18 cellular contexts compared by ENCODE assay signal in the genomic region with DNA sequence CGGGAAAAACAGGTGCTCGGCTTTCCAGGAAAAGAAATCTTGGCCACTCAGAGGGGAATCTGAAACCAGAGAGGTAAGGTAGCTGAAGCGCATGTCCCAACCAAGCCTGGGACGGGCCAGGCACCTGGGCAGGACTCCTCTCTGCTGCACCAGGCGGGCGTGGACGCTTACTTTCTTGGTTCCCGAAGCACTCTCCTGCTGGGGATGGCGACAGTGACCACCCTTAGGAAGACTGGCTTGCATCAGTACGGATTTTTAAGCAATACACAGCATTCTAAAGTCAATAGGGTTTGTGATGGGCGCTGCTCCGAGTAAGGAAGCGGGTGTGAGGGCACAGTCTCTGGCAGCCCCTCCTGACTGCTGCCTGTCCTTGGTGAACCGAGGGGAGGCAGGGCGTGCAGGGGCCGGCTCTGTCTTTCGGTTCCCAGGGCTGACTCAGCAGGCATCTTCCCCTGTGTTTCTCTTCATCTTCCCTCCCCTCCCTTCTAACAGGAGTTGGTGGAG.
A peak's percentile ranks its signal among the peaks of the same experiment; 100 is the strongest.
DNase-seq lines count a peak whose midpoint lies in the region; ATAC-seq and TF ChIP-seq lines count a peak whose summit lies in the region.
"Had no signal": no experiment of that assay in that cellular context is flagged by ENCODE, and none has a peak within 500 bp of the region (broad histone marks: within the 10 kb centered on the region; RNA-seq: fewer than 3 reads in every experiment).

No MANE protein-coding gene starts in this region.

- H3K36me3 ChIP-seq in right atrium auricular region (no peaks in the 10 kb centered on the region), neuron (ENCODE audit: insufficient read depth, low read length) (no peaks in the 10 kb centered on the region), mucosa of descending colon (ENCODE audit: low read depth) (no peaks in the 10 kb centered on the region)

- H3K27ac ChIP-seq in right atrium auricular region (no peak overlapping the region), substantia nigra (ENCODE audit: low read depth, low read length, poor library complexity, severe bottlenecking) (no peak overlapping the region)
- H3K27ac ChIP-seq: A549, hepatocyte had no signal

- H3K9me3 ChIP-seq in right atrium auricular region (no peaks in the 10 kb centered on the region), neuron (ENCODE audit: low read length) (no peaks in the 10 kb centered on the region), mucosa of descending colon (no peaks in the 10 kb centered on the region)
- H3K9me3 ChIP-seq: A549 had no signal

- DNase-seq in right atrium auricular region (ENCODE audit: low spot score) (peak; percentile 43), left cardiac atrium (no peak), fibroblast of mammary gland (ENCODE audit: low read depth) (peak; percentile 18), mucosa of descending colon (no peak), AG08396 (ENCODE audit: low spot score) (no peak), substantia nigra (lab: John Stamatoyannopoulos, UW) (no peak)
- no peak for DNase-seq in activated T-cell treated with anti-CD3 and anti-CD28 coated beads, Interleukin-2, amount 50 U/mL, for 1 hour
- DNase-seq: activated CD8-positive, alpha-beta T cell treated with anti-CD3 and anti-CD28 coated beads, Interleukin-2, amount 10 ng/mL, durations not matched to agents 7 days and 5 days; activated effector memory CD4-positive, alpha-beta T cell treated with Interleukin-2 at 50 U/mL for 16 hours; aorta; dermis blood vessel endothelial cell; Karpas-422; NCI-H446 treated with DMSO at 0.1 percent for 48 hours; nucleus accumbens had no signal

- no peak for ATAC-seq in left cardiac atrium
- no peak for ATAC-seq in mucosa of descending colon
- ATAC-seq: A549; activated CD8-positive, alpha-beta T cell treated with anti-CD3 and anti-CD28 coated beads, Interleukin-2, amount 10 ng/mL, durations not matched to agents 7 days and 5 days; CD8-positive, alpha-beta T cell had no signal

- peaks cover 0 to 18% of the 10 kb centered on the region in 2 donors for H3K4me1 ChIP-seq in right atrium auricular region
- H3K4me1 ChIP-seq in neuron (ENCODE audit: insufficient read depth, low read length) = peaks cover 5% of the 10 kb centered on the region
- no peaks in the 10 kb centered on the region for H3K4me1 ChIP-seq in mucosa of descending colon (ENCODE audit: low read depth)
- H3K4me1 ChIP-seq: A549 had no signal

- no peaks in the 10 kb centered on the region for H3K27me3 ChIP-seq in right atrium auricular region
- no peaks in the 10 kb centered on the region for H3K27me3 ChIP-seq in neuron (ENCODE audit: insufficient read depth, low read length)
- H3K27me3 ChIP-seq: hepatocyte had no signal

- intact Hi-C loops in left cardiac atrium (cut with DNase I) = no loop called here
- intact Hi-C loops in mucosa of descending colon (cut with DNase I, micrococcal nuclease) = no loop called here

- no peak for TF ChIP-seq CTCF in right atrium auricular region (IDR thresholded peaks at IDR 0.05)
- no peak for TF ChIP-seq CTCF in fibroblast of mammary gland (conservative IDR thresholded peaks at IDR 0.05; ENCODE audit: control insufficient read depth, insufficient read depth, low read depth, low read length)
- no peak for TF ChIP-seq CTCF in mucosa of descending colon (IDR thresholded peaks at IDR 0.05)

- H2AFZ ChIP-seq in neuron (ENCODE audit: low read depth, low read length) = peak overlapping the region; percentile 71
- H2AFZ ChIP-seq: hepatocyte had no signal

- H3K4me3 ChIP-seq in right atrium auricular region (no peak overlapping the region), fibroblast of mammary gland (ENCODE audit: control insufficient read depth, low read depth, low read length) (no peak overlapping the region), neuron (ENCODE audit: low read length) (no peak overlapping the region), mucosa of descending colon (no peak overlapping the region)
- H3K4me3 ChIP-seq: A549, hepatocyte had no signal

Comparison
In these comparisons a context has a peak if more than half of its experiments do, and no peak if none do; other contexts are left out.
1. DNase-seq: peak in right atrium auricular region (single experiment) and fibroblast of mammary gland (single experiment); none in left cardiac atrium (single experiment), activated T-cell treated with anti-CD3 and anti-CD28 coated beads, Interleukin-2, amount 50 U/mL, for 1 hour (single experiment), mucosa of descending colon (0 of 3), AG08396 (single experiment) and substantia nigra (0 of 49).